24 cellular contexts compared by ENCODE assay signal in the genomic region with DNA sequence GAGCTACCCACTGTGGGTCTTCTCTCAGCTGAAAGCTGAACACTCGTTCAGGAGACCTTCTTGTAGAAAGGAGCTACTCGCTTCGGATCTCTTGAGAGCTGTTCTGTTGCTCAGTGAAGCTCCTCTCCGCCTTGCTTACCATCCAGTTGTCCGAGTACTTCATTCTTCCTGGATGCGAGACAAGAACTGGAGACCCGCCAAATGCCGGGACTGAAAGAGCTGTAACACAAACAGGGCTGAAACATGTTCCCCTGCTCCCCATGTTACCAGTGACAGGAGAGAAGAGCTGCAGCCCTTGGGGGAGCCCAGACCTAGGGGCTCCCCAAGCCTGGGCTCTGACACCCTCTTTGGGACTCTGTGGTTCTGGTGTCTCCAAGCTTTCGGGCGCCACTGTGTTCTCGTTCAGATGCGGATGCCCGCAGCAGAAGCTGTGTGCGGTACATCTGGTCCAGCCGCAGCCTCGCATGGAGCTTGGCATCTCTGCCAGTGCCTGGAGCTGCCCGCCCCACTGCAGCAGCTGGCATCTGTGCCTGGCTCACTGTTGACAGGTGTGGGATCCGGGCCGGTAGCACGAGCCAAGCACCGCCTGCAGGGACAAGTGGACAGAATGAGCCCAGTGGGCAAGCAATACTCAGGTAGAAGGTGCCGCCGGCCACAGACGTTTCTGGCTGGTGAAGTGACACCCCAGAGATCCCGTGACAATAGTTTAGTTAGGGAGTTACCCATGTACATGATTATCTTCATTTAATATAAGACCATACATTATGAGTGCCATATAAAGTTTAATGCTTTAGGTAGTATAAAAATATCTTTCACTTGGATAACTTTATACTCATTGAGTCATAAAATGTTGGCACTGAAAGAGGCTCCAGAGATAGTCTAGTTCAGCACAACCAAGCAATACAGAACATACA. TPM values are rescaled to one million over a fixed set of nuclear protein-coding genes. Genes with fewer than 3 reads are reported as not detected.
DNase-seq lines count a peak whose midpoint lies in the region; ATAC-seq and TF ChIP-seq lines count a peak whose summit lies in the region.
"Had no signal": no experiment of that assay in that cellular context is flagged by ENCODE, and none has a peak within 500 bp of the region (broad histone marks: within the 10 kb centered on the region; RNA-seq: fewer than 3 reads in every experiment).

No MANE protein-coding gene starts in this region.

- no peak overlapping the region for H3K23ac ChIP-seq in neuronal stem cell (ENCODE audit: low read depth, low read length, poor library complexity)

- H2BK120ac ChIP-seq in neuronal stem cell (ENCODE audit: low read depth, low read length), result no peak overlapping the region

- TF ChIP-seq CTCF in A673 (conservative IDR thresholded peaks at IDR 0.05; ENCODE audit: low read depth, low read length) (no peak), colonic mucosa (IDR thresholded peaks at IDR 0.05) (no peak), body of pancreas (IDR thresholded peaks at IDR 0.05) (no peak)

- POLR2A ChIA-PET in A673 (lab: Charles Lee; ENCODE audit: low non-redundant PET), result no interaction called here
- POLR2A ChIA-PET in CD8-positive, alpha-beta memory T cell (lab: Charles Lee), result no interaction called here

- peak overlapping the region; percentile 88 to 95 (median 92) for H3K27ac Mint-ChIP-seq in CD8-positive, alpha-beta memory T cell
- no peak overlapping the region for H3K27ac Mint-ChIP-seq in stimulated activated naive B cell treated with anti-CD40 and anti-IgM and Interleukin-4, amounts not matched to agents 10 μg/mL and 1 μg/mL and 100 μg/mL, for 72 hours

- H3K27me3 ChIP-seq in A673 (replicated peaks; ENCODE audit: insufficient read depth, low read depth, low read length, poor library complexity), result no peaks in the 10 kb centered on the region
- no peaks in the 10 kb centered on the region for H3K27me3 ChIP-seq in CD8-positive, alpha-beta memory T cell (ENCODE audit: insufficient read depth, low read length, poor library complexity, severe bottlenecking)
- H3K27me3 ChIP-seq in colonic mucosa, result no peaks in the 10 kb centered on the region
- H3K27me3 ChIP-seq in neuronal stem cell (ENCODE audit: control insufficient read depth in 3 of 3, insufficient read depth in 3 of 3, low read depth in 1 of 3, low read length in 3 of 3), result no peaks in the 10 kb centered on the region
- H3K27me3 ChIP-seq in body of pancreas, result no peaks in the 10 kb centered on the region
- H3K27me3 ChIP-seq: BE2C, MG63 had no signal

- peak overlapping the region; percentile 8 for H3K18ac ChIP-seq in neuronal stem cell (ENCODE audit: low read length)

- CTCF ChIA-PET in A673 (lab: Charles Lee), result no interaction called here
- CTCF ChIA-PET in CD8-positive, alpha-beta memory T cell (lab: Charles Lee), result no interaction called here

- H3K9me3 Mint-ChIP-seq in CD8-positive, alpha-beta memory T cell, result no peaks in the 10 kb centered on the region
- no peaks in the 10 kb centered on the region for H3K9me3 Mint-ChIP-seq in stimulated activated naive B cell treated with anti-CD40 and anti-IgM and Interleukin-4, amounts not matched to agents 10 μg/mL and 1 μg/mL and 100 μg/mL, for 72 hours

- DNase-seq in A673 (ENCODE audit: low spot score), result no peak
- DNase-seq in CD8-positive, alpha-beta memory T cell, result no peak
- peak; percentile 68 for DNase-seq in colonic mucosa
- DNase-seq in neuronal stem cell (ENCODE audit: low spot score), result no peak
- DNase-seq in body of pancreas, result no peak
- DNase-seq in stimulated activated naive B cell treated with anti-CD40 and anti-IgM and Interleukin-4, amounts not matched to agents 10 μg/mL and 1 μg/mL and 100 μg/mL, for 72 hours, result no peak
- DNase-seq: ACHN, DMS79, EL, GDM1, HCEC 1CT, KBM-7, MG63, NCI-H1105 treated with DMSO at 0.1 percent for 48 hours, NCI-H146, NCI-H2029, NCI-H446 treated with DMSO at 0.1 percent for 48 hours, NCI-H526, SIG-M5, SK-N-SH had no signal

- H3K4me3 ChIP-seq in A673 (ENCODE audit: low read depth, low read length, poor library complexity, severe bottlenecking) (no peak overlapping the region), colonic mucosa (no peak overlapping the region), neuronal stem cell (ENCODE audit: low read length in 2 of 2) (no peak overlapping the region), body of pancreas (no peak overlapping the region)
- H3K4me3 ChIP-seq in CD8-positive, alpha-beta memory T cell (ENCODE audit: low read length), result no peak overlapping the region
- H3K4me3 ChIP-seq: GM12878, MG63 had no signal

- H3K9ac ChIP-seq in colonic mucosa (ENCODE audit: low read depth in 2 of 2, low read length in 2 of 2) (peak overlapping the region; percentile 39 to 40), neuronal stem cell (ENCODE audit: low read depth, low read length, poor library complexity) (no peak overlapping the region)
- H3K9ac ChIP-seq: SK-N-SH had no signal

- peaks cover 4 to 54% (median 16%) of the 10 kb centered on the region in 3 donors for H3K36me3 Mint-ChIP-seq in CD8-positive, alpha-beta memory T cell
- peaks cover 15 to 23% of the 10 kb centered on the region in 2 donors for H3K36me3 Mint-ChIP-seq in stimulated activated naive B cell treated with anti-CD40 and anti-IgM and Interleukin-4, amounts not matched to agents 10 μg/mL and 1 μg/mL and 100 μg/mL, for 72 hours

- H3K4me2 ChIP-seq in neuronal stem cell (ENCODE audit: insufficient read depth, low read length, poor library complexity, severe bottlenecking), result no peak overlapping the region
- H3K4me2 ChIP-seq: SK-N-SH had no signal

- H3K4me1 Mint-ChIP-seq in CD8-positive, alpha-beta memory T cell, result peaks cover 34 to 54% (median 54%) of the 10 kb centered on the region in 3 donors
- H3K4me1 Mint-ChIP-seq in stimulated activated naive B cell treated with anti-CD40 and anti-IgM and Interleukin-4, amounts not matched to agents 10 μg/mL and 1 μg/mL and 100 μg/mL, for 72 hours, result peaks cover 6 to 8% of the 10 kb centered on the region in 2 donors

- intact Hi-C loops in A673 (cut with micrococcal nuclease; ENCODE audit: unreplicated experiment) (no loop called here), colonic mucosa (cut with DNase I) (no loop called here), body of pancreas (cut with DNase I) (no loop called here)

- no peak overlapping the region for H4K8ac ChIP-seq in neuronal stem cell (ENCODE audit: low read depth, low read length)

- BruUV-seq in A673 (replicated peaks; lab: Mats Ljungman, UMichigan), result no TSS peak

- ATAC-seq in HG02571 (IDR thresholded peaks at IDR 0.05; ENCODE audit: unreplicated experiment), result no peak
- ATAC-seq in body of pancreas, result no peak
- no peak for ATAC-seq in GM21723 (IDR thresholded peaks at IDR 0.05; ENCODE audit: unreplicated experiment)
- ATAC-seq in stimulated activated naive B cell treated with anti-CD40 and anti-IgM and Interleukin-4, amounts not matched to agents 10 μg/mL and 1 μg/mL and 100 μg/mL, for 72 hours (replicated peaks), result no peak
- ATAC-seq: GM12878 had no signal

- no peak overlapping the region for H4K91ac ChIP-seq in neuronal stem cell (ENCODE audit: low read depth, low read length, poor library complexity)

- no peak overlapping the region for H2BK5ac ChIP-seq in neuronal stem cell (ENCODE audit: low read length)

- H3K14ac ChIP-seq in neuronal stem cell (ENCODE audit: low read length), result no peak overlapping the region

- WGBS in neuronal stem cell (ENCODE audit: extremely low coverage in 2 of 2, insufficient read length in 2 of 2, insufficient replicate concordance in 1 of 2), 2 donors, result no CpG with 5 or more reads among the region's 25 CpGs
- 95 to 96% methylated on average over 24 to 25 of the region's 25 CpGs for WGBS in body of pancreas, 2 donors

- H3K9me3 ChIP-seq in A673 (ENCODE audit: low read depth, low read length, poor library complexity, severe bottlenecking), result no peaks in the 10 kb centered on the region
- H3K9me3 ChIP-seq in CD8-positive, alpha-beta memory T cell (ENCODE audit: low read length), result no peaks in the 10 kb centered on the region
- no peaks in the 10 kb centered on the region for H3K9me3 ChIP-seq in colonic mucosa
- peaks cover 0 to 28% of the 10 kb centered on the region in 2 donors for H3K9me3 ChIP-seq in neuronal stem cell (replicated peaks in 1 of 2; ENCODE audit: control insufficient read depth in 2 of 2, insufficient read depth in 1 of 2, low read depth in 1 of 2, low read length in 2 of 2)
- H3K9me3 ChIP-seq in body of pancreas, result no peaks in the 10 kb centered on the region
- H3K9me3 ChIP-seq: BE2C, SK-N-SH had no signal

- H3K4me1 ChIP-seq in A673 (ENCODE audit: insufficient read depth, low read length, poor library complexity, severe bottlenecking) (no peaks in the 10 kb centered on the region), colonic mucosa (peaks cover 6% of the 10 kb centered on the region), neuronal stem cell (ENCODE audit: control insufficient read depth in 2 of 2, insufficient read depth in 1 of 2, low read depth in 1 of 2, low read length in 2 of 2) (no peaks in the 10 kb centered on the region), body of pancreas (no peaks in the 10 kb centered on the region)
- peaks cover 12% of the 10 kb centered on the region for H3K4me1 ChIP-seq in CD8-positive, alpha-beta memory T cell (ENCODE audit: insufficient read depth, low read length)
- H3K4me1 ChIP-seq: BE2C had no signal

- peak overlapping the region; percentile 26 for H3K27ac ChIP-seq in A673 (ENCODE audit: low read depth, low read length, poor library complexity, severe bottlenecking)
- H3K27ac ChIP-seq in CD8-positive, alpha-beta memory T cell (ENCODE audit: low read depth, low read length), result peak overlapping the region; percentile 26
- peak overlapping the region; percentile 9 for H3K27ac ChIP-seq in colonic mucosa
- H3K27ac ChIP-seq in neuronal stem cell (replicated peaks; ENCODE audit: low read length), result no peak overlapping the region
- H3K27ac ChIP-seq in body of pancreas, result no peak overlapping the region

- no peak overlapping the region for H3K4ac ChIP-seq in neuronal stem cell (ENCODE audit: low read length)

- no peak overlapping the region for H2BK15ac ChIP-seq in neuronal stem cell (ENCODE audit: low read length)

- no peak overlapping the region for H2AK5ac ChIP-seq in neuronal stem cell (ENCODE audit: low read depth, low read length)

- no peaks in the 10 kb centered on the region for H3K27me3 Mint-ChIP-seq in CD8-positive, alpha-beta memory T cell
- H3K27me3 Mint-ChIP-seq in stimulated activated naive B cell treated with anti-CD40 and anti-IgM and Interleukin-4, amounts not matched to agents 10 μg/mL and 1 μg/mL and 100 μg/mL, for 72 hours, result no peaks in the 10 kb centered on the region

- H3K79me1 ChIP-seq in neuronal stem cell (ENCODE audit: low read depth, low read length), result peaks cover 4% of the 10 kb centered on the region

- no peak overlapping the region for H2AFZ ChIP-seq in neuronal stem cell (ENCODE audit: low read length)

- TF ChIP-seq POLR2A in body of pancreas (IDR thresholded peaks at IDR 0.05), result no peak

- no peak overlapping the region for H3K4me3 Mint-ChIP-seq in CD8-positive, alpha-beta memory T cell
- no peak overlapping the region for H3K4me3 Mint-ChIP-seq in stimulated activated naive B cell treated with anti-CD40 and anti-IgM and Interleukin-4, amounts not matched to agents 10 μg/mL and 1 μg/mL and 100 μg/mL, for 72 hours

- no peak overlapping the region for H2BK12ac ChIP-seq in neuronal stem cell (ENCODE audit: low read length)

- H3K36me3 ChIP-seq in A673 (ENCODE audit: insufficient read depth, low read length, poor library complexity, severe bottlenecking), result peaks cover 29% of the 10 kb centered on the region
- peaks cover 5% of the 10 kb centered on the region for H3K36me3 ChIP-seq in CD8-positive, alpha-beta memory T cell (ENCODE audit: insufficient read depth, low read length)
- no peaks in the 10 kb centered on the region for H3K36me3 ChIP-seq in colonic mucosa
- H3K36me3 ChIP-seq in neuronal stem cell (replicated peaks in 1 of 2; ENCODE audit: control insufficient read depth in 2 of 2, insufficient read depth in 2 of 2, low read length in 2 of 2), result peaks cover 20 to 96% of the 10 kb centered on the region in 2 donors
- no peaks in the 10 kb centered on the region for H3K36me3 ChIP-seq in body of pancreas (replicated peaks in 1 of 2; ENCODE audit: insufficient read depth in 1 of 2, low read depth in 2 of 2)

RNA-seq across cellular contexts. Expression of a gene that starts 49.1 kb away (rescaled TPM):
- 52.4 TPM in 2 replicates for total RNA-seq in A673 (2021)
- 10 to 100 TPM; 28.2 to 28.8 TPM for total RNA-seq in CD8-positive, alpha-beta memory T cell
- 24.5 TPM for polyA plus RNA-seq in CD8-positive, alpha-beta memory T cell
- 10 to 100 TPM; 21.2 to 22.8 TPM for total RNA-seq in colonic mucosa
- 43.6 TPM for polyA plus RNA-seq in neuronal stem cell (2013, experiment 1 of 2)
- polyA plus RNA-seq in neuronal stem cell (2013, experiment 2 of 2), result 40.1 TPM
- 10 to 100 TPM; 13.5 to 30.3 TPM for total RNA-seq in body of pancreas

Comparison
In these comparisons a context has a peak if more than half of its experiments do, and no peak if none do; other contexts are left out.
1. H3K27ac ChIP-seq: peak in A673 (single experiment), CD8-positive, alpha-beta memory T cell (single experiment) and colonic mucosa (single experiment); none in neuronal stem cell (single experiment) and body of pancreas (0 of 4).